28 cellular contexts compared by ENCODE assay signal in the genomic region with DNA sequence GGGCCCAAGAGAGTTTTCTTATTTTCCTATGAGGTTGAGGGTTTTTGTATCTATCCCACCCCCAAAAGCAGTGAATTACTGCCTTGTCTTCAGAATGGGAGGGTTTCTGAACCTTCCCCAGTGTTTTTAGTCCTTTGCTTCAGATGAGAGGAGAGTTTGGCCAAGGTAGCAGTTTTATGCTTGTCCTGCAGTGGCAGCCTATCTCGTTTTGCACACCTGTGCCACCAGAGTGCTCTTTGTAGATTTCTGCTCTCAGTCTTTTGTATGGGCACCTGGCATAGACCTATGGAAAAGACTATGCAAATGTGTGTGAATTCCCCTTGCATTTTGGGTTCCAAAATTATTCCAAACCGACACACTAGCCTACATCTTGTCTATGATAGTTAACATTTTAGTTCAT. TPM values are rescaled to one million over a fixed set of nuclear protein-coding genes. Genes with fewer than 3 reads are reported as not detected.
DNase-seq lines count a peak whose midpoint lies in the region; ATAC-seq, FAIRE-seq and TF ChIP-seq lines count a peak whose summit lies in the region.
"Had no signal": no experiment of that assay in that cellular context is flagged by ENCODE, and none has a peak within 500 bp of the region (broad histone marks: within the 10 kb centered on the region; RNA-seq: fewer than 3 reads in every experiment).

No MANE protein-coding gene starts in this region.

- H3K4me1 ChIP-seq in OCI-LY3 (ENCODE audit: low read length) (peaks cover 2% of the 10 kb centered on the region; the same call in 1 of the 2 replicates), H1 (replicated peaks in 1 of 4; ENCODE audit: control insufficient read depth in 3 of 4, insufficient read depth in 4 of 4, low read length in 3 of 4) (peaks cover 0 to 6% (median 0%) of the 10 kb centered on the region in 4 experiments; a peak in 1 of 7 replicates), skeletal muscle satellite cell (ENCODE audit: control insufficient read depth, insufficient read depth, low read length) (peaks cover 20% of the 10 kb centered on the region)
- H3K4me1 ChIP-seq: psoas muscle, SJSA1 had no signal

- no peak for TF ChIP-seq EP300 in H1 (IDR thresholded peaks at IDR 0.05; ENCODE audit: borderline replicate concordance in 1 of 2, low read depth in 2 of 2, low read length in 2 of 2)

- no peak overlapping the region for H3K4me3 ChIP-seq in OCI-LY3 (ENCODE audit: low read length)
- H3K4me3 ChIP-seq in H1 (ENCODE audit: extremely low read depth in 1 of 4, insufficient read depth in 2 of 4, low read depth in 3 of 4, low read length in 4 of 4): no peak overlapping the region
- peak overlapping the region; percentile 10 for H3K4me3 ChIP-seq in skeletal muscle satellite cell (ENCODE audit: low read length)
- H3K4me3 ChIP-seq: esophagus squamous epithelium, neural progenitor cell, psoas muscle, SJSA1 had no signal

- H2BK5ac ChIP-seq in H1 (ENCODE audit: low read depth, low read length): no peak overlapping the region

- H3K14ac ChIP-seq in H1 (ENCODE audit: insufficient read length): no peak overlapping the region

- H4K91ac ChIP-seq in H1 (replicated peaks; ENCODE audit: insufficient read length, low read length): no peak overlapping the region

- H3K4me2 ChIP-seq in OCI-LY3 (ENCODE audit: low read length) (no peak overlapping the region), H1 (ENCODE audit: insufficient read depth in 1 of 2, low read depth in 2 of 2, low read length in 2 of 2) (no peak overlapping the region), skeletal muscle satellite cell (ENCODE audit: low read length) (peak overlapping the region; percentile 12)
- H3K4me2 ChIP-seq: neural progenitor cell had no signal

- no peaks in the 10 kb centered on the region for H3K9me3 Mint-ChIP-seq in activated naive CD4-positive, alpha-beta T cell treated with anti-CD3 and anti-CD28 coated beads, Interleukin-2, amount 50 U/mL, for 72 hours
- H3K9me3 Mint-ChIP-seq: activated T-cell treated with anti-CD3 and anti-CD28 coated beads, Interleukin-2, amount 50 U/mL, for 4 hours; IgD-negative memory B cell; type B pancreatic cell had no signal

- POLR2A ChIA-PET in H1 (lab: Charles Lee; ENCODE audit: partially characterized antibody): no interaction called here

- H3K9me3 ChIP-seq in OCI-LY3 (ENCODE audit: insufficient read depth, low read length): no peaks in the 10 kb centered on the region
- H3K9me3 ChIP-seq in H1 (ENCODE audit: insufficient read depth in 2 of 2, low read depth in 1 of 2, low read length in 1 of 2): no peaks in the 10 kb centered on the region
- H3K9me3 ChIP-seq in skeletal muscle satellite cell (replicated peaks; ENCODE audit: low read length): no peaks in the 10 kb centered on the region
- H3K9me3 ChIP-seq: esophagus squamous epithelium, psoas muscle, SJSA1 had no signal

- H3K23me2 ChIP-seq in H1 (ENCODE audit: low read depth, low read length): no peaks in the 10 kb centered on the region

- no peak overlapping the region for H3K4ac ChIP-seq in H1 (replicated peaks; ENCODE audit: insufficient read length, low read depth, low read length)

- H2AFZ ChIP-seq in OCI-LY3 (ENCODE audit: low read depth, low read length) (no peak overlapping the region), H1 (ENCODE audit: low read length) (no peak overlapping the region)
- H2AFZ ChIP-seq: neural progenitor cell had no signal

- H3K27ac ChIP-seq in OCI-LY3 (ENCODE audit: low read length): no peak overlapping the region
- no peak overlapping the region for H3K27ac ChIP-seq in H1 (ENCODE audit: low read depth, low read length)
- H3K27ac ChIP-seq: esophagus squamous epithelium, HL-60, neural progenitor cell, psoas muscle, SJSA1 had no signal

- TF ChIP-seq POLR2A in H1 (IDR thresholded peaks at IDR 0.05; ENCODE audit: control extremely low read depth in 1 of 2, low read depth in 2 of 2, low read length in 2 of 2): no peak

- H4K5ac ChIP-seq in H1 (ENCODE audit: insufficient read length, low read depth, low read length): no peak overlapping the region

- no peaks in the 10 kb centered on the region for H3K27me3 ChIP-seq in OCI-LY3 (ENCODE audit: low read depth, low read length)
- no peaks in the 10 kb centered on the region for H3K27me3 ChIP-seq in H1 (replicated peaks in 1 of 4; ENCODE audit: control insufficient read depth in 3 of 4, extremely low read depth in 1 of 4, insufficient read depth in 3 of 4, low read length in 3 of 4)
- H3K27me3 ChIP-seq in skeletal muscle satellite cell (ENCODE audit: control insufficient read depth, insufficient read depth, low read length): no peaks in the 10 kb centered on the region
- H3K27me3 ChIP-seq: esophagus squamous epithelium, neural progenitor cell, SJSA1 had no signal

- H3K56ac ChIP-seq in H1 (replicated peaks; ENCODE audit: insufficient read length, low read depth, low read length): no peak overlapping the region

- peaks cover 6% of the 10 kb centered on the region in 2 donors for H3K36me3 Mint-ChIP-seq in activated naive CD4-positive, alpha-beta T cell treated with anti-CD3 and anti-CD28 coated beads, Interleukin-2, amount 50 U/mL, for 72 hours

- no peak overlapping the region for H2BK12ac ChIP-seq in H1 (ENCODE audit: low read depth, low read length)

- TF ChIP-seq CTCF in OCI-LY3 (IDR thresholded peaks at IDR 0.05; ENCODE audit: low read depth, low read length) (0 out of 2 replicates have a peak, but pooled peaks have one; percentile 4), H1 (IDR thresholded peaks at IDR 0.05; ENCODE audit: control extremely low read depth in 1 of 3, insufficient read depth in 1 of 3, low read depth in 1 of 3, low read length in 3 of 3) (peak; percentile 3 to 24 (median 23); a peak in 3 of 4 replicates)

- 0 out of 4 replicates have a peak, but pooled peaks have one; percentile 15 to 19 for TF ChIP-seq RAD21 in H1 (IDR thresholded peaks at IDR 0.05 in 1 of 2, conservative IDR thresholded peaks at IDR 0.05 in 1 of 2; ENCODE audit: low read depth in 2 of 2, low read length in 2 of 2)

- H4K20me1 ChIP-seq in OCI-LY3 (ENCODE audit: insufficient read depth, low read length) (no peaks in the 10 kb centered on the region), H1 (replicated peaks in 1 of 2; ENCODE audit: control insufficient read depth in 1 of 2, insufficient read depth in 2 of 2, low read length in 2 of 2) (no peaks in the 10 kb centered on the region)

- H3K36me3 ChIP-seq in OCI-LY3 (replicated peaks; ENCODE audit: low read depth, low read length) (no peaks in the 10 kb centered on the region), H1 (ENCODE audit: control insufficient read depth in 2 of 4, insufficient read depth in 4 of 4, low read length in 3 of 4) (no peaks in the 10 kb centered on the region), skeletal muscle satellite cell (ENCODE audit: insufficient read depth, low read length) (no peaks in the 10 kb centered on the region)
- H3K36me3 ChIP-seq: esophagus squamous epithelium, neural progenitor cell, SJSA1 had no signal

- H3K23ac ChIP-seq in H1 (ENCODE audit: insufficient read length): no peak overlapping the region

- H3K79me1 ChIP-seq in H1 (ENCODE audit: low read depth, low read length): no peaks in the 10 kb centered on the region

- H2BK20ac ChIP-seq in H1 (ENCODE audit: low read length): no peak overlapping the region

- no peak overlapping the region for H2BK120ac ChIP-seq in H1 (replicated peaks; ENCODE audit: low read depth, low read length)

- peaks cover under 1% of the 10 kb centered on the region; the same call in 1 of the 2 replicates for H3K79me2 ChIP-seq in OCI-LY3 (ENCODE audit: low read length)
- H3K79me2 ChIP-seq in H1 (ENCODE audit: control insufficient read depth in 1 of 2, insufficient read depth in 2 of 2, low read length in 2 of 2): no peaks in the 10 kb centered on the region

- no peak overlapping the region for H2BK15ac ChIP-seq in H1 (ENCODE audit: low read length)

- no peak overlapping the region for H3K27ac Mint-ChIP-seq in activated naive CD4-positive, alpha-beta T cell treated with anti-CD3 and anti-CD28 coated beads, Interleukin-2, amount 50 U/mL, for 72 hours
- H3K27ac Mint-ChIP-seq: CD4-positive, alpha-beta memory T cell; IgD-negative memory B cell; neural progenitor cell; T-cell; type B pancreatic cell had no signal

- no peak overlapping the region for H2AK5ac ChIP-seq in H1 (ENCODE audit: low read depth, low read length)

- 43% methylated on average over 2 of the region's 2 CpGs; no CpG with 5 or more reads in 1 of the 2 experiments for WGBS in H1 (ENCODE audit: extremely low coverage in 1 of 2, insufficient coverage in 1 of 2, insufficient read length in 1 of 2, insufficient replicate concordance in 2 of 2, low coverage in 1 of 2, low lambda C conversion rate in 2 of 2, missing lambda C conversion rate in 1 of 2), 2 experiments

- no peak overlapping the region for H3K18ac ChIP-seq in H1 (ENCODE audit: extremely low read depth, low read length)

- CTCF ChIA-PET in H1 (lab: Charles Lee; ENCODE audit: partially characterized antibody): interaction anchor here (1.1 kb wide), 1 partner anchor 106 kb away, joined by 3 read pairs; no protein-coding TSS in a partner anchor

- no peak for ATAC-seq in activated naive CD4-positive, alpha-beta T cell treated with anti-CD3 and anti-CD28 coated beads, Interleukin-2, amount 50 U/mL, for 72 hours
- ATAC-seq: activated T-cell treated with anti-CD3 and anti-CD28 coated beads, Interleukin-2, amount 50 U/mL, for 4 hours; psoas muscle; T-cell had no signal

- H3K9ac ChIP-seq in OCI-LY3 (ENCODE audit: low read length) (no peak overlapping the region), H1 (replicated peaks in 1 of 4; ENCODE audit: extremely low read depth in 1 of 4, low read depth in 3 of 4, low read length in 3 of 4) (no peak overlapping the region), skeletal muscle satellite cell (ENCODE audit: low read depth, low read length) (no peak overlapping the region)
- H3K9ac ChIP-seq: neural progenitor cell had no signal

- no peak overlapping the region for H4K8ac ChIP-seq in H1 (ENCODE audit: extremely low read depth, insufficient read depth, low read length)

- peak; percentile 44 for DNase-seq in DMS53 (lab: John Stamatoyannopoulos, UW)
- no peak for DNase-seq in DMS53 treated with DMSO at 0.1 percent for 48 hours (lab: John Stamatoyannopoulos, UW; ENCODE audit: unreplicated experiment)
- no peak for DNase-seq in H1 (ENCODE audit: low read depth in 1 of 2, low spot score in 2 of 2)
- DNase-seq in frontal cortex (ENCODE audit: low spot score in 2 of 2): no peak
- no peak for DNase-seq in activated naive CD4-positive, alpha-beta T cell treated with anti-CD3 and anti-CD28 coated beads, Interleukin-2, amount 50 U/mL, for 72 hours (ENCODE audit: low spot score in 2 of 2)
- DNase-seq in GM03348 (ENCODE audit: low spot score): no peak
- DNase-seq: 8988T; activated CD4-positive, alpha-beta T cell treated with anti-CD3 and anti-CD28 coated beads for 4 hours; activated naive CD4-positive, alpha-beta T cell; activated T-cell treated with anti-CD3 and anti-CD28 coated beads, Interleukin-2, amount 50 U/mL, for 4 hours; CD4-positive, alpha-beta memory T cell; esophagus squamous epithelium; GDM1; kidney; NCI-H146; NCI-H2171 treated with DMSO at 0.1 percent for 48 hours; NCI-H524; psoas muscle; stimulated activated CD4-positive, alpha-beta T cell treated with anti-CD3 and anti-CD28 coated beads, Interleukin-1b, Interleukin-23, amount 100 ng/mL, for 48 hours; T-cell had no signal

- FAIRE-seq in H1 (lab: Jason Lieb, UNC): peak; percentile 65
- FAIRE-seq in frontal cortex (lab: Jason Lieb, UNC): no peak
- FAIRE-seq: colon, kidney had no signal

RNA-seq across cellular contexts. Expression of a gene that starts 5.8 kb away (rescaled TPM):
- total RNA-seq in H1 (2021; fragmentation: NEBNext Ultra II Directional; extraction: Animal tissue kit (Norgen Biotek cat#: 25700)): 2.1 and 3.5 TPM in 2 replicates
- 1.3 and 1.9 TPM in 2 replicates for polyA plus RNA-seq in H1 (2011; rRNA removed)
- polyA plus RNA-seq in H1 (2011; cell fraction: cytosol; rRNA removed): 1.9 TPM
- polyA plus RNA-seq in H1 (2011; cell fraction: nucleus; rRNA removed): 0.94 TPM
- 1.1 to 2.2 TPM (median 1.2 TPM) in 4 replicates for polyA plus RNA-seq in H1 (2012, experiment 1 of 2)
- polyA plus RNA-seq in H1 (2012, experiment 2 of 2): 0.17 TPM
- 1.2 TPM for polyA plus RNA-seq in H1 (2013, experiment 1 of 2)
- 1.3 TPM for polyA plus RNA-seq in H1 (2013, experiment 2 of 2)
- polyA minus RNA-seq in H1 (2011; rRNA and poly(A)+ RNA removed): 3.3 and 4.6 TPM in 2 replicates
- polyA minus RNA-seq in H1 (2011; cell fraction: cytosol; rRNA and poly(A)+ RNA removed): 3.0 TPM
- 8.8 TPM for polyA minus RNA-seq in H1 (2011; cell fraction: nucleus; rRNA and poly(A)+ RNA removed)
- 21.2 and 29.2 TPM in 2 replicates for total RNA-seq in skeletal muscle satellite cell (2012; rRNA removed)
- 111 TPM for total RNA-seq in frontal cortex
- 1 to 10 TPM; 4.8 to 5.5 TPM for total RNA-seq in activated naive CD4-positive, alpha-beta T cell treated with anti-CD3 and anti-CD28 coated beads, Interleukin-2, amount 50 U/mL, for 72 hours

Comparison
In these comparisons a context has a peak if more than half of its experiments do, and no peak if none do; other contexts are left out.
1. RNA of a gene that starts 5.8 kb away (total RNA-seq): 111 TPM in frontal cortex (single experiment); 4.8 to 5.5 TPM in activated naive CD4-positive, alpha-beta T cell treated with anti-CD3 and anti-CD28 coated beads, Interleukin-2, amount 50 U/mL, for 72 hours and 2.1 to 3.5 TPM in H1; every median in the first group is over 10 times any median in the second.